9 cellular contexts compared by ENCODE assay signal in genomic region chr1:230068952-230069684, GRCh38. TPM values are rescaled to one million over a fixed set of nuclear protein-coding genes. Genes with fewer than 3 reads are reported as not detected.
A peak's percentile ranks its signal among the peaks of the same experiment; 100 is the strongest.
DNase-seq lines count a peak whose midpoint lies in the region; ATAC-seq and TF ChIP-seq lines count a peak whose summit lies in the region.
"Had no signal": no experiment of that assay in that cellular context is flagged by ENCODE, and none has a peak within 500 bp of the region (broad histone marks: within the 10 kb centered on the region; RNA-seq: fewer than 3 reads in every experiment).

No MANE protein-coding gene starts in this region.

- no peaks in the 10 kb centered on the region for H3K36me3 Mint-ChIP-seq in progenitor cell of endocrine pancreas (ENCODE audit: insufficient read depth)

- no peaks in the 10 kb centered on the region for H3K9me2 ChIP-seq in SK-N-SH

- peaks cover 31% of the 10 kb centered on the region for H3K4me1 Mint-ChIP-seq in progenitor cell of endocrine pancreas (ENCODE audit: low read depth)

- no peak for TF ChIP-seq EP300 in SK-N-SH (IDR thresholded peaks at IDR 0.05; ENCODE audit: borderline replicate concordance in 1 of 2, low read depth in 1 of 2, low read length in 1 of 2)

- peak; percentile 8 to 18 for DNase-seq in AML-193 (lab: John Stamatoyannopoulos, UW)
- peak; percentile 36 for DNase-seq in GM19238 (ENCODE audit: insufficient read length, low spot score)
- DNase-seq in SK-N-SH: peak; percentile 27
- DNase-seq in progenitor cell of endocrine pancreas (ENCODE audit: low spot score, unreplicated experiment): no peak
- no peak for DNase-seq in stimulated activated naive CD4-positive, alpha-beta T cell (lab: John Stamatoyannopoulos, UW)
- no peak for DNase-seq in kidney glomerular epithelial cell (lab: John Stamatoyannopoulos, UW)

- H3K4me3 ChIP-seq in SK-N-SH (ENCODE audit: low read depth in 2 of 2, low read length in 1 of 2): peak overlapping the region; percentile 97 to 98
- H3K4me3 ChIP-seq in esophagus (ENCODE audit: low read depth in 1 of 2, low read length in 2 of 2): peak overlapping the region; percentile 18 to 96

- 62% methylated on average over 13 of the region's 13 CpGs for WGBS in SK-N-SH (ENCODE audit: low lambda C conversion rate)
- WGBS in esophagus, 2 donors: 33 to 38% methylated on average over 13 of the region's 13 CpGs

- no peak for TF ChIP-seq CTCF in SK-N-SH (IDR thresholded peaks at IDR 0.05)
- TF ChIP-seq CTCF in progenitor cell of endocrine pancreas (IDR thresholded peaks at IDR 0.05; ENCODE audit: unreplicated experiment): no peak

- no peaks in the 10 kb centered on the region for H3K27me3 Mint-ChIP-seq in progenitor cell of endocrine pancreas

- CTCF ChIA-PET in SK-N-SH (lab: Yijun Ruan, JAX): interaction anchor here (0.7 to 2.7 kb wide), 3 partner anchors 35 to 408 kb away, joined by 3 to 10 read pairs (median 5); no protein-coding TSS in a partner anchor

- H3K36me3 ChIP-seq in SK-N-SH (replicated peaks in 1 of 2; ENCODE audit: control insufficient read depth in 1 of 2, insufficient read depth in 2 of 2, low read length in 1 of 2) (no peaks in the 10 kb centered on the region), esophagus (ENCODE audit: control insufficient read depth in 2 of 2, insufficient read depth in 2 of 2, low read length in 1 of 2) (no peaks in the 10 kb centered on the region)

- H3K27me3 ChIP-seq in SK-N-SH (ENCODE audit: insufficient read depth) (no peaks in the 10 kb centered on the region), esophagus (ENCODE audit: control insufficient read depth in 1 of 2, insufficient read depth in 2 of 2, low read length in 2 of 2) (no peaks in the 10 kb centered on the region)

- H2AFZ ChIP-seq in SK-N-SH (ENCODE audit: low read depth): no peak overlapping the region
- H2AFZ ChIP-seq: parathyroid adenoma had no signal

- peak; percentile 26 for TF ChIP-seq RAD21 in SK-N-SH (IDR thresholded peaks at IDR 0.05; ENCODE audit: low read length)

- no peak for ATAC-seq in HG03045 (IDR thresholded peaks at IDR 0.05; ENCODE audit: unreplicated experiment)

- H3K4me1 ChIP-seq in SK-N-SH (ENCODE audit: control insufficient read depth in 1 of 2, insufficient read depth in 2 of 2, low read depth in 1 of 2, low read length in 1 of 2) (peaks cover 33 to 37% of the 10 kb centered on the region in 2 experiments), esophagus (ENCODE audit: control insufficient read depth in 2 of 2, insufficient read depth in 2 of 2, low read length in 1 of 2) (peaks cover 5 to 11% of the 10 kb centered on the region in 2 donors)

- H3K4me2 ChIP-seq in SK-N-SH: peak overlapping the region; percentile 91

- H3K4me3 Mint-ChIP-seq in progenitor cell of endocrine pancreas (ENCODE audit: low read depth): peak overlapping the region; percentile 90

- peaks cover under 1% of the 10 kb centered on the region for H3K9me3 Mint-ChIP-seq in progenitor cell of endocrine pancreas (ENCODE audit: low read depth)

- no peak overlapping the region for H3K27ac Mint-ChIP-seq in progenitor cell of endocrine pancreas

- POLR2A ChIA-PET in SK-N-SH (lab: Yijun Ruan, JAX): no interaction called here

- peaks cover 61% of the 10 kb centered on the region for H4K20me1 ChIP-seq in SK-N-SH (ENCODE audit: insufficient read depth)

- H3F3A ChIP-seq in SK-N-SH (replicated peaks; ENCODE audit: insufficient read depth): peaks cover 23% of the 10 kb centered on the region

- H3K27ac ChIP-seq in SK-N-SH (ENCODE audit: low read depth in 2 of 2, low read length in 1 of 2) (no peak overlapping the region), esophagus (ENCODE audit: low read depth in 2 of 2, low read length in 1 of 2) (peak overlapping the region; percentile 7 to 49)

- peaks cover 66% of the 10 kb centered on the region for H3K79me2 ChIP-seq in SK-N-SH (ENCODE audit: insufficient read depth)

- H3K9me3 ChIP-seq in SK-N-SH (no peaks in the 10 kb centered on the region), esophagus (ENCODE audit: control insufficient read depth in 2 of 2, insufficient read depth in 1 of 2, low read depth in 1 of 2, low read length in 1 of 2) (no peaks in the 10 kb centered on the region)

- H3K9ac ChIP-seq in SK-N-SH: peak overlapping the region; percentile 90; the same call in 1 of the 2 replicates
- H3K9ac ChIP-seq: parathyroid adenoma had no signal

TF ChIP-seq in SK-N-SH, 30 proteins besides CTCF, POLR2A, EP300 and RAD21:
- TF ChIP-seq JUND (IDR thresholded peaks at IDR 0.05) (no peak), MAX (IDR thresholded peaks at IDR 0.05; ENCODE audit: low read depth) (no peak), MXI1 (IDR thresholded peaks at IDR 0.05; ENCODE audit: low read depth, low read length) (peak; percentile 3; the same call in 1 of the 2 replicates), EZH2phosphoT487 (IDR thresholded peaks at IDR 0.05; ENCODE audit: borderline replicate concordance, low read depth) (no peak), GATA2 (CRISPR knock-in tag; IDR thresholded peaks at IDR 0.05) (no peak), FOSL2 (IDR thresholded peaks at IDR 0.05; ENCODE audit: borderline replicate concordance, low read depth) (no peak), YY1 (IDR thresholded peaks at IDR 0.05; ENCODE audit: low read depth) (no peak), ZBTB33 (IDR thresholded peaks at IDR 0.05; ENCODE audit: borderline replicate concordance, low read depth) (no peak)

RNA-seq across cellular contexts. Expression of gene GALNT2, which starts 2.1 kb away (rescaled TPM):
- polyA plus RNA-seq in SK-N-SH (2012; rRNA removed): 99.8 and 118 TPM in 2 replicates
- 81.8 and 111 TPM in 2 replicates for polyA plus RNA-seq in SK-N-SH (2012; cell fraction: cytosol; rRNA removed)
- 93.4 and 117 TPM in 2 replicates for polyA plus RNA-seq in SK-N-SH (2012; cell fraction: nucleus; rRNA removed)
- polyA plus RNA-seq in esophagus: 10 to 100 TPM; 11.2 to 15.3 TPM
- 92.4 and 95.2 TPM in 2 replicates for total RNA-seq in progenitor cell of endocrine pancreas

Comparison
In these comparisons a context has a peak if more than half of its experiments do, and no peak if none do; other contexts are left out.
1. DNase-seq: peak in AML-193 (2 of 2), GM19238 (single experiment) and SK-N-SH (single experiment); none in progenitor cell of endocrine pancreas (single experiment), stimulated activated naive CD4-positive, alpha-beta T cell (0 of 6) and kidney glomerular epithelial cell (single experiment).
2. H3K27ac ChIP-seq: peak in esophagus (2 of 2); none in SK-N-SH (0 of 2).